Comparison of ENCODE assay signal across 21 cellular contexts in genomic region chr2:6109801-6110200, GRCh38.
"Had no signal": no experiment of that assay in that cellular context is flagged by ENCODE, and none has a peak within 500 bp of the region (broad histone marks: within the 10 kb centered on the region; RNA-seq: fewer than 3 reads in every experiment).

No MANE protein-coding gene starts in this region.

- DNase-seq: dermis blood vessel endothelial cell; dorsolateral prefrontal cortex; effector CD4-positive, alpha-beta T cell; effector memory CD4-positive, alpha-beta T cell; esophagus squamous epithelium; foreskin fibroblast; foreskin melanocyte; gastrocnemius medialis; glutamatergic neuron; head of caudate nucleus; heart right ventricle; hippocampal formation; kidney; kidney glomerular epithelial cell; left lung; left ventricle myocardium superior; lower lobe of right lung; mesenchymal stem cell; mucosa of descending colon; naive B cell; naive thymus-derived CD8-positive, alpha-beta T cell had no signal

- ATAC-seq: gastrocnemius medialis; heart right ventricle; left lung; left ventricle myocardium superior; lower lobe of right lung; mucosa of descending colon; naive thymus-derived CD8-positive, alpha-beta T cell had no signal
